In the genomic region with DNA sequence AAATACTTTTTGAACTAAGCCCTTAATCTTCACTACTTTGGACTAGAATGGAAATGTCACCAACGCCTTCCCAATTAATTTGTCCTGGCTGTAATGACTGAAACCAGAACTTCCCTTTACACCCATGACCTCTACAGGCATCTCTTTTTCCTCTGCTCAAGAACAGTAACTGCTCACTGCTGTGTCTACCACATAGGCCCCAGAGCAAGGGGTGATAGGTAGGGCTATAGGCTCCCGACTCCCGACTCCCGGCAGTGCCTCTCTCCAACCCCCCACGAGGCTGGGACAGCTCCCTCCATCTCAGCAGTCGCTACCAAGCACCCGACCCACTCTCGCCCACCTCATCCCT, we compare ENCODE assay signal across 9 cellular contexts. TPM values are rescaled to one million over a fixed set of nuclear protein-coding genes. Genes with fewer than 3 reads are reported as not detected.
DNase-seq lines count a peak whose midpoint lies in the region; ATAC-seq and TF ChIP-seq lines count a peak whose summit lies in the region.
"Had no signal": no experiment of that assay in that cellular context is flagged by ENCODE, and none has a peak within 500 bp of the region (broad histone marks: within the 10 kb centered on the region; RNA-seq: fewer than 3 reads in every experiment).

No MANE protein-coding gene starts in this region.

- H2AFZ ChIP-seq in fibroblast of lung (ENCODE audit: low read length), result peak overlapping the region; percentile 54

- H3K79me2 ChIP-seq in fibroblast of lung (ENCODE audit: control insufficient read depth, insufficient read depth, low read length), result no peaks in the 10 kb centered on the region

- peak overlapping the region; percentile 90 for H3K9ac ChIP-seq in fibroblast of lung (ENCODE audit: insufficient read depth, low read length)

- H3K9me3 ChIP-seq in SJSA1 (replicated peaks), result no peaks in the 10 kb centered on the region
- no peaks in the 10 kb centered on the region for H3K9me3 ChIP-seq in fibroblast of lung (ENCODE audit: control insufficient read depth, insufficient read depth, low read depth, low read length)
- H3K9me3 ChIP-seq in psoas muscle, result no peaks in the 10 kb centered on the region

- H3K27me3 ChIP-seq in SJSA1 (replicated peaks) (no peaks in the 10 kb centered on the region), fibroblast of lung (ENCODE audit: control insufficient read depth, insufficient read depth, low read length) (no peaks in the 10 kb centered on the region), psoas muscle (ENCODE audit: insufficient read depth in 3 of 3, low read length in 2 of 3) (no peaks in the 10 kb centered on the region)

- no peak for TF ChIP-seq CTCF in fibroblast of lung (conservative IDR thresholded peaks at IDR 0.05 in 1 of 2, IDR thresholded peaks at IDR 0.05 in 1 of 2; ENCODE audit: low read depth in 1 of 2, low read length in 2 of 2)
- no peak for TF ChIP-seq CTCF in psoas muscle (IDR thresholded peaks at IDR 0.05)

- WGBS in psoas muscle, 3 donors, result 3 to 7% (median 4%) methylated on average over 8 of the region's 8 CpGs

- H3K4me3 ChIP-seq in SJSA1 (peak overlapping the region; percentile 57), fibroblast of lung (replicated peaks in 1 of 4; ENCODE audit: control extremely low read depth in 1 of 4, insufficient read depth in 1 of 4, low read depth in 3 of 4, low read length in 4 of 4) (peak overlapping the region; percentile 37 to 88 (median 64)), psoas muscle (peak overlapping the region; percentile 93)

- H3K27ac ChIP-seq in SJSA1 (peak overlapping the region; percentile 97), fibroblast of lung (ENCODE audit: insufficient read depth, low read length) (peak overlapping the region; percentile 95), psoas muscle (peak overlapping the region; percentile 89)

- H4K20me1 ChIP-seq in fibroblast of lung (ENCODE audit: control insufficient read depth, extremely low read depth, insufficient read depth, low read length), result no peaks in the 10 kb centered on the region

- H3K36me3 ChIP-seq in SJSA1, result no peaks in the 10 kb centered on the region
- H3K36me3 ChIP-seq in fibroblast of lung (ENCODE audit: control insufficient read depth, insufficient read depth, low read length), result no peaks in the 10 kb centered on the region
- H3K36me3 ChIP-seq in psoas muscle (ENCODE audit: insufficient read depth in 1 of 2, low read depth in 1 of 2), result no peaks in the 10 kb centered on the region

- H3K4me1 ChIP-seq in SJSA1 (replicated peaks), result peaks cover 29% of the 10 kb centered on the region
- peaks cover 3% of the 10 kb centered on the region for H3K4me1 ChIP-seq in fibroblast of lung (ENCODE audit: control insufficient read depth, extremely low read depth, insufficient read depth, low read length)
- H3K4me1 ChIP-seq in psoas muscle, result peaks cover 5% of the 10 kb centered on the region

- H3K4me2 ChIP-seq in fibroblast of lung (ENCODE audit: extremely low read depth, insufficient read depth, low read length), result peak overlapping the region; percentile 86

- intact Hi-C loops in psoas muscle (cut with DNase I), result loop anchor here in 1 of 2 donors (1.0 to 5.0 kb wide), 2 partner anchors 8 to 307 kb away; no protein-coding TSS in a partner anchor

- peak; percentile 88 for DNase-seq in SIG-M5 treated with dmso at 0.1 percent for 504 hours (lab: John Stamatoyannopoulos, UW; ENCODE audit: unreplicated experiment)
- DNase-seq in SIG-M5 (lab: John Stamatoyannopoulos, UW), result no peak
- no peak for DNase-seq in SJSA1 (ENCODE audit: low read depth in 1 of 2, low spot score in 2 of 2)
- no peak for DNase-seq in fibroblast of lung (ENCODE audit: low read depth in 2 of 2)
- DNase-seq in psoas muscle, result no peak
- no peak for DNase-seq in iPS-NIHi11 (ENCODE audit: low spot score)
- DNase-seq in HuH-7.5 (ENCODE audit: low spot score), result no peak
- DNase-seq: DND-41 had no signal

- ATAC-seq in HG02840 (IDR thresholded peaks at IDR 0.05; ENCODE audit: low FRiP score, unreplicated experiment) (peak; percentile 50), psoas muscle (peak; percentile 62 to 78 (median 74))

RNA-seq across cellular contexts. Expression of gene LEKR1, which starts 0.4 kb away (rescaled TPM):
- 0.16 TPM in 1 of 2 replicates, not detected in the other for total RNA-seq in SJSA1 (2014; rRNA removed; shearing (Covaris generic))
- 0.26 and 1.3 TPM in 2 replicates for total RNA-seq in fibroblast of lung
- polyA plus RNA-seq in fibroblast of lung, result 0.28 and 0.35 TPM in 2 replicates
- polyA plus RNA-seq in fibroblast of lung (2012), result 0.09 and 0.22 TPM in 2 replicates
- polyA minus RNA-seq in fibroblast of lung (ENCODE audit: low replicate concordance), result not detected in 2 replicates
- under 1 TPM in 3 of 4 donors, not detected in 1; 0.30 to 0.79 (median 0.42) TPM for total RNA-seq in psoas muscle
- polyA plus RNA-seq in psoas muscle, result under 1 TPM in 2 of 3 donors, not detected in 1; 0.12 to 0.32 TPM
